In genomic region chr13:100880166-100880565, GRCh38 we compare ENCODE assay signal across 23 cellular contexts.
A peak's percentile ranks its signal among the peaks of the same experiment; 100 is the strongest.
DNase-seq lines count a peak whose midpoint lies in the region; ATAC-seq and TF ChIP-seq lines count a peak whose summit lies in the region.
"Had no signal": no experiment of that assay in that cellular context is flagged by ENCODE, and none has a peak within 500 bp of the region (broad histone marks: within the 10 kb centered on the region; RNA-seq: fewer than 3 reads in every experiment).

No MANE protein-coding gene starts in this region.

- no peak for TF ChIP-seq CTCF in MCF 10A (IDR thresholded peaks at IDR 0.05; ENCODE audit: unreplicated experiment)
- no peak for TF ChIP-seq CTCF in fibroblast of villous mesenchyme (IDR thresholded peaks at IDR 0.05; ENCODE audit: insufficient read depth, low read depth, low read length)

- no peaks in the 10 kb centered on the region for H3K27me3 Mint-ChIP-seq in MCF 10A (ENCODE audit: insufficient read depth, unreplicated experiment)

- peaks cover 7% of the 10 kb centered on the region for H3K9me3 Mint-ChIP-seq in MCF 10A (ENCODE audit: unreplicated experiment)

- no peak for TF ChIP-seq POLR2A in erythroblast (IDR thresholded peaks at IDR 0.05; ENCODE audit: low read length)

- intact Hi-C loops in MCF 10A (cut with micrococcal nuclease), result no loop called here

- CTCF ChIA-PET in MCF 10A (lab: Yijun Ruan, JAX), result interaction anchor here (0.5 to 1.1 kb wide), 3 partner anchors 11 to 686 kb away, joined by 4 to 6 read pairs (median 4); no protein-coding TSS in a partner anchor

- in situ Hi-C loops in T47D (cut with HindIII; ENCODE audit: low pct_unique_long_range_greater_than_20kb, low sequenced_read_pairs), result no loop called here

- BruUV-seq in MCF 10A (replicated peaks; lab: Mats Ljungman, UMichigan), result no TSS peak

- H3K36me3 Mint-ChIP-seq in MCF 10A (ENCODE audit: insufficient read depth, unreplicated experiment), result peaks cover 7% of the 10 kb centered on the region
- H3K36me3 Mint-ChIP-seq: CD14-positive monocyte; CD4-positive, alpha-beta memory T cell; CD4-positive, CD25-positive, alpha-beta regulatory T cell had no signal

- no peak overlapping the region for H3K4me3 ChIP-seq in fibroblast of villous mesenchyme (ENCODE audit: low read depth, low read length)
- H3K4me3 ChIP-seq: BLaER1, GM12878 had no signal

- DNase-seq in T47D (ENCODE audit: low read depth in 1 of 2, low spot score in 1 of 2), result peak; percentile 7 to 9
- no peak for DNase-seq in MCF 10A (ENCODE audit: unreplicated experiment)
- peak; percentile 19 for DNase-seq in fibroblast of villous mesenchyme (ENCODE audit: low read depth)
- no peak for DNase-seq in erythroblast (lab: John Stamatoyannopoulos, UW)
- DNase-seq: 8988T; ACHN; BE2C; C1 segment of cervical spinal cord; CD4-positive, alpha-beta memory T cell; CD4-positive, CD25-positive, alpha-beta regulatory T cell; CD8-positive, alpha-beta memory T cell; COR-L47; DMS 273 treated with DMSO at 0.1 percent for 48 hours; DMS153; DMS53; DMS79; DND-41; EL; GDM1 had no signal

- H3K4me3 Mint-ChIP-seq in MCF 10A (ENCODE audit: unreplicated experiment), result no peak overlapping the region
- H3K4me3 Mint-ChIP-seq: CD14-positive monocyte; CD4-positive, alpha-beta memory T cell; CD4-positive, CD25-positive, alpha-beta regulatory T cell; CD8-positive, alpha-beta memory T cell had no signal

- H3K4me1 Mint-ChIP-seq in MCF 10A (ENCODE audit: insufficient read depth, unreplicated experiment), result peaks cover 13% of the 10 kb centered on the region
- H3K4me1 Mint-ChIP-seq: CD14-positive monocyte; CD4-positive, alpha-beta memory T cell; CD4-positive, CD25-positive, alpha-beta regulatory T cell; CD8-positive, alpha-beta memory T cell had no signal

- no peak for ATAC-seq in GM21528 (IDR thresholded peaks at IDR 0.05; ENCODE audit: low FRiP score, unreplicated experiment)
- ATAC-seq: GM12878 had no signal

- POLR2A ChIA-PET in MCF 10A (lab: Yijun Ruan, JAX), result interaction anchor here (0.6 kb wide), 1 partner anchor 72 kb away, joined by 4 read pairs; no protein-coding TSS in a partner anchor

- no peak overlapping the region for H3K27ac Mint-ChIP-seq in MCF 10A (ENCODE audit: low read depth, unreplicated experiment)
- H3K27ac Mint-ChIP-seq: CD14-positive monocyte; CD4-positive, alpha-beta memory T cell; CD4-positive, CD25-positive, alpha-beta regulatory T cell; CD8-positive, alpha-beta memory T cell had no signal

Comparison
In these comparisons a context has a peak if more than half of its experiments do, and no peak if none do; other contexts are left out.
1. DNase-seq: peak in T47D (2 of 2) and fibroblast of villous mesenchyme (single experiment); none in MCF 10A (single experiment) and erythroblast (0 of 2).